8 cellular contexts compared by ENCODE assay signal in genomic region chr15:45167631-45168205, GRCh38. TPM values are rescaled to one million over a fixed set of nuclear protein-coding genes. Genes with fewer than 3 reads are reported as not detected.
DNase-seq lines count a peak whose midpoint lies in the region; ATAC-seq and TF ChIP-seq lines count a peak whose summit lies in the region.

No MANE protein-coding gene starts in this region.

- no peaks in the 10 kb centered on the region for H3K36me3 ChIP-seq in breast epithelium
- H3K36me3 ChIP-seq in mucosa of descending colon (ENCODE audit: low read depth), result no peaks in the 10 kb centered on the region
- H3K36me3 ChIP-seq in upper lobe of right lung, result no peaks in the 10 kb centered on the region

- H3K9me3 ChIP-seq in breast epithelium (no peaks in the 10 kb centered on the region), mucosa of descending colon (no peaks in the 10 kb centered on the region), upper lobe of right lung (no peaks in the 10 kb centered on the region)

- H3K4me1 ChIP-seq in breast epithelium (no peaks in the 10 kb centered on the region), mucosa of descending colon (ENCODE audit: low read depth) (peaks cover 6% of the 10 kb centered on the region), upper lobe of right lung (peaks cover 18% of the 10 kb centered on the region)

- TF ChIP-seq CTCF in breast epithelium (IDR thresholded peaks at IDR 0.05) (no peak), mucosa of descending colon (IDR thresholded peaks at IDR 0.05) (no peak), upper lobe of right lung (IDR thresholded peaks at IDR 0.05) (no peak)

- TF ChIP-seq POLR2A in breast epithelium (IDR thresholded peaks at IDR 0.05), result no peak

- H3K27ac ChIP-seq in breast epithelium (peak overlapping the region; percentile 97 to 99), upper lobe of right lung (peak overlapping the region; percentile 97)

- H3K4me3 ChIP-seq in breast epithelium (peak overlapping the region; percentile 55 to 92 (median 77)), mucosa of descending colon (peak overlapping the region; percentile 59), upper lobe of right lung (peak overlapping the region; percentile 68)

- no peak for DNase-seq in activated naive CD4-positive, alpha-beta T cell (lab: John Stamatoyannopoulos, UW)
- DNase-seq in breast epithelium (ENCODE audit: low spot score in 2 of 2), result no peak
- no peak for DNase-seq in mucosa of descending colon
- DNase-seq in upper lobe of right lung, result no peak
- DNase-seq in kidney glomerular epithelial cell (lab: John Stamatoyannopoulos, UW), result no peak
- no peak for DNase-seq in SHP77 treated with DMSO at 0.1 percent for 48 hours (lab: John Stamatoyannopoulos, UW)
- DNase-seq in NCI-H748 treated with DMSO at 0.1 percent for 48 hours (lab: John Stamatoyannopoulos, UW), result no peak

- peaks cover 18% of the 10 kb centered on the region for H3K4me1 Mint-ChIP-seq in activated naive CD4-positive, alpha-beta T cell treated with anti-CD3 and anti-CD28 coated beads, Interleukin-2, amount 50 U/mL, for 24 hours

- H3K9me3 Mint-ChIP-seq in activated naive CD4-positive, alpha-beta T cell treated with anti-CD3 and anti-CD28 coated beads, Interleukin-2, amount 50 U/mL, for 24 hours, result no peaks in the 10 kb centered on the region

- H3K27ac Mint-ChIP-seq in activated naive CD4-positive, alpha-beta T cell treated with anti-CD3 and anti-CD28 coated beads, Interleukin-2, amount 50 U/mL, for 24 hours, result peak overlapping the region; percentile 84

- H3K27me3 Mint-ChIP-seq in activated naive CD4-positive, alpha-beta T cell treated with anti-CD3 and anti-CD28 coated beads, Interleukin-2, amount 50 U/mL, for 24 hours, result no peaks in the 10 kb centered on the region

- peak overlapping the region; percentile 64 for H3K4me3 Mint-ChIP-seq in activated naive CD4-positive, alpha-beta T cell treated with anti-CD3 and anti-CD28 coated beads, Interleukin-2, amount 50 U/mL, for 24 hours

- H3K36me3 Mint-ChIP-seq in activated naive CD4-positive, alpha-beta T cell treated with anti-CD3 and anti-CD28 coated beads, Interleukin-2, amount 50 U/mL, for 24 hours, result no peaks in the 10 kb centered on the region

- H3K27me3 ChIP-seq in breast epithelium, result no peaks in the 10 kb centered on the region
- no peaks in the 10 kb centered on the region for H3K27me3 ChIP-seq in upper lobe of right lung

- ATAC-seq in mucosa of descending colon, result no peak
- no peak for ATAC-seq in upper lobe of right lung

- intact Hi-C loops in breast epithelium (cut with DNase I; ENCODE audit: low total_unique reads) (no loop called here), mucosa of descending colon (cut with DNase I, micrococcal nuclease) (loop anchor here in 1 of 2 donors (10.0 kb wide), 1 partner anchor 217 kb away; no protein-coding TSS in a partner anchor), upper lobe of right lung (cut with DNase I) (no loop called here)

RNA-seq across cellular contexts. Expression of gene SHF, which starts 20.0 kb away (rescaled TPM):
- total RNA-seq in breast epithelium (1 to 10 TPM; 5.0 to 9.7 (median 9.5) TPM), mucosa of descending colon (10 to 100 TPM in 2 of 3 donors, 1 to 10 TPM in 1; 5.4 to 19.2 (median 14.9) TPM), upper lobe of right lung (7.1 TPM)

RNA-seq across cellular contexts. Expression of gene DUOX1, which starts 37.9 kb away (rescaled TPM):
- total RNA-seq in breast epithelium (1 to 10 TPM in 2 of 3 donors, under 1 TPM in 1; 0.80 to 7.2 (median 1.6) TPM), mucosa of descending colon (1 to 10 TPM in 1 of 3 donors, under 1 TPM in 2; 0.43 to 1.7 (median 0.70) TPM), upper lobe of right lung (327 TPM)

RNA-seq across cellular contexts. Expression of gene DUOXA1, which starts 38.0 kb away (rescaled TPM):
- total RNA-seq in breast epithelium, result 1 to 10 TPM in 2 of 3 donors, under 1 TPM in 1; 0.80 to 3.3 (median 1.0) TPM
- total RNA-seq in mucosa of descending colon, result 1 to 10 TPM in 2 of 3 donors, under 1 TPM in 1; 0.29 to 1.6 (median 1.6) TPM
- total RNA-seq in upper lobe of right lung, result 138 TPM

RNA-seq across cellular contexts. Expression of gene DUOXA2, which starts 53.6 kb away (rescaled TPM):
- total RNA-seq in breast epithelium (under 1 TPM in 1 of 3 donors, not detected in 2; 0.33 TPM), mucosa of descending colon (1 to 10 TPM in 2 of 3 donors, under 1 TPM in 1; 0.32 to 5.8 (median 1.2) TPM), upper lobe of right lung (not detected)

RNA-seq across cellular contexts. Expression of gene DUOX2, which starts 53.7 kb away (rescaled TPM):
- total RNA-seq in breast epithelium (under 1 TPM; 0.15 to 0.98 (median 0.16) TPM), mucosa of descending colon (10 to 100 TPM in 1 of 3 donors, 1 to 10 TPM in 2; 3.1 to 40.1 (median 5.1) TPM), upper lobe of right lung (3.8 TPM)

Comparison
In these comparisons a context has a peak if more than half of its experiments do, and no peak if none do; other contexts are left out.
1. RNA of gene DUOX1, which starts 37.9 kb away (total RNA-seq): 327 TPM in upper lobe of right lung (single experiment); 0.80 to 7.2 TPM in breast epithelium and 0.43 to 1.7 TPM in mucosa of descending colon; every median in the first group is over 10 times any median in the second.
2. RNA of gene DUOXA1, which starts 38.0 kb away (total RNA-seq): 138 TPM in upper lobe of right lung (single experiment); 0.29 to 1.6 TPM in mucosa of descending colon and 0.80 to 3.3 TPM in breast epithelium; every median in the first group is over 10 times any median in the second.
3. Peak in every context shown above with its lines, with median percentiles within 50 percentile points of each other: H3K4me3 ChIP-seq.